In the genomic region with DNA sequence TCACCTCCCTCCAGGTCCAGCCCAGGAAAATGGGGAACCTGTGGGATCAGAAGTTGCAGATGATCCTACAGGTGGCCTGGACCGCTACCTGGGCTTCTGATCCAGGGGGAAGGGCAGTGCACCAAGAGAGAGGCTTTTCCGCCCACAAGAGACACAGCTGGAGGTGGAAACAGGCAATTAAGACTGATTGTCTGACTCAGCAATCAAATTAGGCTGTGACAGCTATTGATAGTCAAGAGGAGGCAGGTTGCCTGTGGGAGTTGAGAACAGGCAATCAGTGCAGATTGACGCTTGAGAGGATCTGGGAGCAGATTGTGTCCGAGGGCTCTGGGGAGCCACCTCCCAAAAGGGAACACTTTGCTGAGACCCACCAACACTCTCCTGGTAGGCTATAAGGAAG, we compare ENCODE assay signal across 24 cellular contexts.
DNase-seq lines count a peak whose midpoint lies in the region; ATAC-seq and TF ChIP-seq lines count a peak whose summit lies in the region.
"Had no signal": no experiment of that assay in that cellular context is flagged by ENCODE, and none has a peak within 500 bp of the region (broad histone marks: within the 10 kb centered on the region; RNA-seq: fewer than 3 reads in every experiment).

No MANE protein-coding gene starts in this region.

- no peak for TF ChIP-seq CTCF in glutamatergic neuron (IDR thresholded peaks at IDR 0.05; ENCODE audit: partially characterized antibody, unreplicated experiment)
- no peak for TF ChIP-seq CTCF in MCF 10A (IDR thresholded peaks at IDR 0.05; ENCODE audit: unreplicated experiment)
- TF ChIP-seq CTCF in dorsolateral prefrontal cortex (IDR thresholded peaks at IDR 0.05 in 54 of 56, conservative IDR thresholded peaks at IDR 0.05 in 2 of 56; ENCODE audit: low read depth in 1 of 56, partially characterized antibody in 56 of 56) = no peak

- DNase-seq in NCI-H82 (lab: John Stamatoyannopoulos, UW) (peak; percentile 77), NCI-H82 treated with DMSO at 0.1 percent for 48 hours (lab: John Stamatoyannopoulos, UW; ENCODE audit: unreplicated experiment) (no peak), NCI-H69 (lab: John Stamatoyannopoulos, UW) (peak; percentile 93), glutamatergic neuron (peak; percentile 57), MCF 10A (ENCODE audit: unreplicated experiment) (no peak), dorsolateral prefrontal cortex (no peak)
- DNase-seq: 8988T; activated naive CD4-positive, alpha-beta T cell treated with Interleukin-2 at 50 U/mL for 16 hours; activated T-cell treated with anti-CD3 and anti-CD28 coated beads, Interleukin-2, amount 50 U/mL, for 4 hours; amniotic stem cell; CD4-positive, alpha-beta memory T cell; DMS 273 treated with DMSO at 0.1 percent for 48 hours; immature natural killer cell; naive B cell; NCI-H2029 treated with DMSO at 0.1 percent for 48 hours; NCI-H446 treated with DMSO at 0.1 percent for 48 hours; SJCRH30; T-helper 1 cell; upper lobe of right lung had no signal

- H3K27ac Mint-ChIP-seq in glutamatergic neuron (ENCODE audit: unreplicated experiment) (peak overlapping the region; percentile 50), MCF 10A (ENCODE audit: low read depth, unreplicated experiment) (no peak overlapping the region)
- H3K27ac Mint-ChIP-seq in stimulated activated memory B cell treated with anti-CD40 and anti-IgM and Interleukin-4, amounts not matched to agents 10 μg/mL and 1 μg/mL and 100 μg/mL, for 72 hours = no peak overlapping the region
- H3K27ac Mint-ChIP-seq: CD4-positive, alpha-beta memory T cell; immature natural killer cell; naive B cell had no signal

- H3K27me3 Mint-ChIP-seq in glutamatergic neuron (ENCODE audit: unreplicated experiment) = peaks cover 3% of the 10 kb centered on the region
- H3K27me3 Mint-ChIP-seq in stimulated activated memory B cell treated with anti-CD40 and anti-IgM and Interleukin-4, amounts not matched to agents 10 μg/mL and 1 μg/mL and 100 μg/mL, for 72 hours = no peaks in the 10 kb centered on the region
- no peaks in the 10 kb centered on the region for H3K27me3 Mint-ChIP-seq in MCF 10A (ENCODE audit: insufficient read depth, unreplicated experiment)
- H3K27me3 Mint-ChIP-seq: CD4-positive, alpha-beta memory T cell; naive B cell had no signal

- no TSS peak for BruUV-seq in MCF 10A (replicated peaks; lab: Mats Ljungman, UMichigan)

- H3K36me3 Mint-ChIP-seq in glutamatergic neuron (ENCODE audit: unreplicated experiment) = no peaks in the 10 kb centered on the region
- H3K36me3 Mint-ChIP-seq in stimulated activated memory B cell treated with anti-CD40 and anti-IgM and Interleukin-4, amounts not matched to agents 10 μg/mL and 1 μg/mL and 100 μg/mL, for 72 hours = no peaks in the 10 kb centered on the region
- H3K36me3 Mint-ChIP-seq in MCF 10A (ENCODE audit: insufficient read depth, unreplicated experiment) = no peaks in the 10 kb centered on the region
- H3K36me3 Mint-ChIP-seq: CD4-positive, alpha-beta memory T cell; immature natural killer cell; naive B cell had no signal

- H3K4me3 ChIP-seq in dorsolateral prefrontal cortex = no peak overlapping the region
- H3K4me3 ChIP-seq: breast epithelium, SJCRH30, skin epidermis, upper lobe of right lung had no signal

- POLR2A ChIA-PET in MCF 10A (lab: Yijun Ruan, JAX) = interaction anchor here (0.5 kb wide), 1 partner anchor 184 kb away, joined by 3 read pairs; no protein-coding TSS in a partner anchor

- CTCF ChIA-PET in MCF 10A (lab: Yijun Ruan, JAX) = interaction anchor here (0.6 kb wide), 1 partner anchor 393 kb away, joined by 3 read pairs; no protein-coding TSS in a partner anchor

- no peaks in the 10 kb centered on the region for H3K27me3 ChIP-seq in dorsolateral prefrontal cortex
- H3K27me3 ChIP-seq: breast epithelium, SJCRH30, upper lobe of right lung had no signal

- no peak overlapping the region for H3K27ac ChIP-seq in dorsolateral prefrontal cortex
- H3K27ac ChIP-seq: breast epithelium, KMS-11, SJCRH30, skin epidermis, upper lobe of right lung had no signal

- ATAC-seq in stimulated activated memory B cell treated with anti-CD40 and anti-IgM and Interleukin-4, amounts not matched to agents 10 μg/mL and 1 μg/mL and 100 μg/mL, for 72 hours = peak; percentile 34
- no peak for ATAC-seq in GM19452 (IDR thresholded peaks at IDR 0.05; ENCODE audit: unreplicated experiment)
- ATAC-seq: activated T-cell treated with anti-CD3 and anti-CD28 coated beads, Interleukin-2, amount 50 U/mL, for 4 hours; upper lobe of right lung had no signal

- peaks cover 30% of the 10 kb centered on the region for H3K4me1 Mint-ChIP-seq in glutamatergic neuron (ENCODE audit: low read depth, unreplicated experiment)
- H3K4me1 Mint-ChIP-seq in stimulated activated memory B cell treated with anti-CD40 and anti-IgM and Interleukin-4, amounts not matched to agents 10 μg/mL and 1 μg/mL and 100 μg/mL, for 72 hours = no peaks in the 10 kb centered on the region
- peaks cover 7% of the 10 kb centered on the region for H3K4me1 Mint-ChIP-seq in MCF 10A (ENCODE audit: insufficient read depth, unreplicated experiment)
- H3K4me1 Mint-ChIP-seq: CD4-positive, alpha-beta memory T cell; immature natural killer cell; naive B cell had no signal

- intact Hi-C loops in MCF 10A (cut with micrococcal nuclease) (no loop called here), dorsolateral prefrontal cortex (cut with DNase I) (no loop called here)

- H3K9me3 Mint-ChIP-seq in glutamatergic neuron (ENCODE audit: unreplicated experiment) = no peaks in the 10 kb centered on the region
- no peaks in the 10 kb centered on the region for H3K9me3 Mint-ChIP-seq in stimulated activated memory B cell treated with anti-CD40 and anti-IgM and Interleukin-4, amounts not matched to agents 10 μg/mL and 1 μg/mL and 100 μg/mL, for 72 hours
- no peaks in the 10 kb centered on the region for H3K9me3 Mint-ChIP-seq in MCF 10A (ENCODE audit: unreplicated experiment)
- H3K9me3 Mint-ChIP-seq: activated T-cell treated with anti-CD3 and anti-CD28 coated beads, Interleukin-2, amount 50 U/mL, for 4 hours; CD4-positive, alpha-beta memory T cell; immature natural killer cell; naive B cell had no signal

- peak overlapping the region; percentile 54 for H3K4me3 Mint-ChIP-seq in glutamatergic neuron (ENCODE audit: unreplicated experiment)
- no peak overlapping the region for H3K4me3 Mint-ChIP-seq in stimulated activated memory B cell treated with anti-CD40 and anti-IgM and Interleukin-4, amounts not matched to agents 10 μg/mL and 1 μg/mL and 100 μg/mL, for 72 hours
- H3K4me3 Mint-ChIP-seq in MCF 10A (ENCODE audit: unreplicated experiment) = no peak overlapping the region
- H3K4me3 Mint-ChIP-seq: activated T-cell treated with anti-CD3 and anti-CD28 coated beads, Interleukin-2, amount 50 U/mL, for 4 hours; CD4-positive, alpha-beta memory T cell; immature natural killer cell; naive B cell had no signal

Comparison
In these comparisons a context has a peak if more than half of its experiments do, and no peak if none do; other contexts are left out.
1. DNase-seq: peak in NCI-H82 (single experiment), NCI-H69 (single experiment) and glutamatergic neuron (single experiment); none in NCI-H82 treated with DMSO at 0.1 percent for 48 hours (single experiment), MCF 10A (single experiment) and dorsolateral prefrontal cortex (0 of 10).